11 cellular contexts compared by ENCODE assay signal in genomic region chrX:154375156-154375504, GRCh38. TPM values are rescaled to one million over a fixed set of nuclear protein-coding genes. Genes with fewer than 3 reads are reported as not detected.
DNase-seq lines count a peak whose midpoint lies in the region; ATAC-seq and TF ChIP-seq lines count a peak whose summit lies in the region.
"Had no signal": no experiment of that assay in that cellular context is flagged by ENCODE, and none has a peak within 500 bp of the region (broad histone marks: within the 10 kb centered on the region; RNA-seq: fewer than 3 reads in every experiment).

No MANE protein-coding gene starts in this region.

- intact Hi-C loops in CD4-positive, alpha-beta memory T cell (cut with micrococcal nuclease) = loop anchor here (10.0 kb wide), 2 partner anchors 280 to 400 kb away; partner anchors contain the start of genes HCFC1, MECP2 and TMEM187
- intact Hi-C loops in head of caudate nucleus (cut with DNase I) = loop anchor here (10.0 kb wide), 1 partner anchor 160 kb away; no protein-coding TSS in a partner anchor

- H3K79me2 ChIP-seq in parathyroid adenoma = no peaks in the 10 kb centered on the region

- peaks cover under 1 to 12% of the 10 kb centered on the region in 2 donors for H3K36me3 Mint-ChIP-seq in CD4-positive, alpha-beta memory T cell
- peaks cover 23% of the 10 kb centered on the region for H3K36me3 Mint-ChIP-seq in central memory CD8-positive, alpha-beta T cell (ENCODE audit: insufficient read depth)

- H3K27ac Mint-ChIP-seq in CD4-positive, alpha-beta memory T cell = peak overlapping the region in 4 of 7 donors; percentile 51 to 66 (median 56)
- no peak overlapping the region for H3K27ac Mint-ChIP-seq in central memory CD8-positive, alpha-beta T cell (ENCODE audit: low read depth)
- H3K27ac Mint-ChIP-seq: activated B cell treated with CpG ODN at 0.5 μM for 24 hours had no signal

- no peak overlapping the region for H3K9ac ChIP-seq in parathyroid adenoma

- H3K4me3 ChIP-seq in CD4-positive, alpha-beta memory T cell (ENCODE audit: low read length in 2 of 2) = no peak overlapping the region
- H3K4me3 ChIP-seq in MG63 (peak overlapping the region; percentile 33), parathyroid adenoma (ENCODE audit: low read depth, low read length) (peak overlapping the region; percentile 43)

- H2AFZ ChIP-seq in parathyroid adenoma = no peak overlapping the region

- no peaks in the 10 kb centered on the region for H3K27me3 ChIP-seq in CD4-positive, alpha-beta memory T cell (ENCODE audit: insufficient read depth, low read length)
- H3K27me3 ChIP-seq in MG63 = no peaks in the 10 kb centered on the region
- H3K27me3 ChIP-seq in parathyroid adenoma (ENCODE audit: control insufficient read depth, insufficient read depth, low read length) = no peaks in the 10 kb centered on the region

- peak overlapping the region; percentile 66 for H3K4me2 ChIP-seq in parathyroid adenoma (ENCODE audit: low read length)

- no peaks in the 10 kb centered on the region for H3K27me3 Mint-ChIP-seq in CD4-positive, alpha-beta memory T cell
- no peaks in the 10 kb centered on the region for H3K27me3 Mint-ChIP-seq in central memory CD8-positive, alpha-beta T cell
- H3K27me3 Mint-ChIP-seq: activated B cell treated with CpG ODN at 0.5 μM for 24 hours had no signal

- H3K4me3 Mint-ChIP-seq in CD4-positive, alpha-beta memory T cell = peak overlapping the region in 3 of 8 donors; percentile 26 to 57 (median 42)
- peak overlapping the region; percentile 20 for H3K4me3 Mint-ChIP-seq in central memory CD8-positive, alpha-beta T cell
- H3K4me3 Mint-ChIP-seq: activated B cell treated with CpG ODN at 0.5 μM for 24 hours had no signal

- TF ChIP-seq CTCF in parathyroid adenoma (IDR thresholded peaks at IDR 0.05) = no peak

- H3K27ac ChIP-seq in CD4-positive, alpha-beta memory T cell (ENCODE audit: low read depth, low read length) = no peak overlapping the region
- peak overlapping the region; percentile 15 for H3K27ac ChIP-seq in parathyroid adenoma

- peaks cover 42% of the 10 kb centered on the region for H3K4me1 ChIP-seq in CD4-positive, alpha-beta memory T cell (ENCODE audit: insufficient read depth, low read length)
- no peaks in the 10 kb centered on the region for H3K4me1 ChIP-seq in parathyroid adenoma

- ATAC-seq in central memory CD8-positive, alpha-beta T cell (replicated peaks; ENCODE audit: extremely low read depth, poor library complexity, severe bottlenecking) = no peak
- no peak for ATAC-seq in GM21529 (IDR thresholded peaks at IDR 0.05; ENCODE audit: unreplicated experiment)
- ATAC-seq: sciatic nerve had no signal

- no peaks in the 10 kb centered on the region for H3K36me3 ChIP-seq in CD4-positive, alpha-beta memory T cell (ENCODE audit: insufficient read depth, low read length)
- H3K36me3 ChIP-seq in MG63 (peaks cover 9% of the 10 kb centered on the region), parathyroid adenoma (ENCODE audit: control insufficient read depth, insufficient read depth, low read length) (no peaks in the 10 kb centered on the region)

- CTCF ChIA-PET in CD4-positive, alpha-beta memory T cell (lab: Charles Lee; ENCODE audit: partially characterized antibody) = interaction anchor here (1.6 to 2.0 kb wide), 2 partner anchors 11 to 58 kb away, joined by 4 to 6 read pairs; no protein-coding TSS in a partner anchor

- H3K4me1 Mint-ChIP-seq in CD4-positive, alpha-beta memory T cell = peaks cover 5 to 31% (median 19%) of the 10 kb centered on the region in 4 donors
- peaks cover 10% of the 10 kb centered on the region for H3K4me1 Mint-ChIP-seq in central memory CD8-positive, alpha-beta T cell

- H3K9me3 Mint-ChIP-seq in CD4-positive, alpha-beta memory T cell = no peaks in the 10 kb centered on the region
- H3K9me3 Mint-ChIP-seq in central memory CD8-positive, alpha-beta T cell = no peaks in the 10 kb centered on the region
- H3K9me3 Mint-ChIP-seq: activated B cell treated with CpG ODN at 0.5 μM for 24 hours had no signal

- H3K9me3 ChIP-seq in CD4-positive, alpha-beta memory T cell (ENCODE audit: control insufficient read depth in 1 of 2, low read length in 2 of 2) = no peaks in the 10 kb centered on the region
- H3K9me3 ChIP-seq in MG63 (no peaks in the 10 kb centered on the region), parathyroid adenoma (ENCODE audit: control insufficient read depth, low read length) (no peaks in the 10 kb centered on the region)

- POLR2A ChIA-PET in CD4-positive, alpha-beta memory T cell (lab: Charles Lee; ENCODE audit: partially characterized antibody) = interaction anchor here (2.5 kb wide), 1 partner anchor 115 kb away, joined by 8 read pairs; the partner anchor contains the start of gene SLC10A3

- DNase-seq in CD4-positive, alpha-beta memory T cell = no peak
- DNase-seq in MG63 (no peak), globus pallidus (ENCODE audit: low spot score) (no peak), NCI-H146 (lab: John Stamatoyannopoulos, UW) (no peak), head of caudate nucleus (no peak)
- no peak for DNase-seq in central memory CD8-positive, alpha-beta T cell (ENCODE audit: low spot score in 2 of 2)
- DNase-seq: NCI-H1092 had no signal

RNA-seq across cellular contexts. Expression of gene FLNA, which starts 0.7 kb away (rescaled TPM):
- 100 to 1,000 TPM; 839 to 871 TPM for total RNA-seq in CD4-positive, alpha-beta memory T cell
- 100 to 1,000 TPM in 1 of 2 donors, 10 to 100 TPM in 1; 87.4 to 683 TPM for polyA plus RNA-seq in CD4-positive, alpha-beta memory T cell
- 1,037 and 1,563 TPM in 2 replicates for total RNA-seq in MG63 (2014; rRNA removed; shearing (Covaris generic); ENCODE audit: low replicate concordance)

RNA-seq across cellular contexts. Expression of gene EMD, which starts 4.0 kb away (rescaled TPM):
- 10 to 100 TPM; 84.3 to 88.7 TPM for total RNA-seq in CD4-positive, alpha-beta memory T cell
- polyA plus RNA-seq in CD4-positive, alpha-beta memory T cell = 10 to 100 TPM; 30.3 to 38.2 TPM
- total RNA-seq in MG63 (2014; rRNA removed; shearing (Covaris generic); ENCODE audit: low replicate concordance) = 48.7 and 62.4 TPM in 2 replicates

RNA-seq across cellular contexts. Expression of gene RPL10, which starts 23.0 kb away (rescaled TPM):
- 1,000 to 10,000 TPM; 5,157 to 5,386 TPM for total RNA-seq in CD4-positive, alpha-beta memory T cell
- 1,000 to 10,000 TPM; 4,018 to 5,740 TPM for polyA plus RNA-seq in CD4-positive, alpha-beta memory T cell
- 2,393 and 3,736 TPM in 2 replicates for total RNA-seq in MG63 (2014; rRNA removed; shearing (Covaris generic); ENCODE audit: low replicate concordance)

RNA-seq across cellular contexts. Expression of gene DNASE1L1, which starts 33.9 kb away (rescaled TPM):
- 10 to 100 TPM; 25.3 to 26.3 TPM for total RNA-seq in CD4-positive, alpha-beta memory T cell
- polyA plus RNA-seq in CD4-positive, alpha-beta memory T cell = 10 to 100 TPM; 14.0 to 16.2 TPM
- total RNA-seq in MG63 (2014; rRNA removed; shearing (Covaris generic); ENCODE audit: low replicate concordance) = 20.0 and 21.9 TPM in 2 replicates

RNA-seq across cellular contexts. Expression of gene TAFAZZIN, which starts 36.2 kb away (rescaled TPM):
- 100 to 1,000 TPM; 139 to 141 TPM for total RNA-seq in CD4-positive, alpha-beta memory T cell
- 10 to 100 TPM; 47.3 to 48.2 TPM for polyA plus RNA-seq in CD4-positive, alpha-beta memory T cell
- 15.1 and 16.2 TPM in 2 replicates for total RNA-seq in MG63 (2014; rRNA removed; shearing (Covaris generic); ENCODE audit: low replicate concordance)

Comparison
In these comparisons a context has a peak if more than half of its experiments do, and no peak if none do; other contexts are left out.
1. H3K4me3 ChIP-seq: peak in MG63 (single experiment) and parathyroid adenoma (single experiment); none in CD4-positive, alpha-beta memory T cell (0 of 2).